In the genomic region with DNA sequence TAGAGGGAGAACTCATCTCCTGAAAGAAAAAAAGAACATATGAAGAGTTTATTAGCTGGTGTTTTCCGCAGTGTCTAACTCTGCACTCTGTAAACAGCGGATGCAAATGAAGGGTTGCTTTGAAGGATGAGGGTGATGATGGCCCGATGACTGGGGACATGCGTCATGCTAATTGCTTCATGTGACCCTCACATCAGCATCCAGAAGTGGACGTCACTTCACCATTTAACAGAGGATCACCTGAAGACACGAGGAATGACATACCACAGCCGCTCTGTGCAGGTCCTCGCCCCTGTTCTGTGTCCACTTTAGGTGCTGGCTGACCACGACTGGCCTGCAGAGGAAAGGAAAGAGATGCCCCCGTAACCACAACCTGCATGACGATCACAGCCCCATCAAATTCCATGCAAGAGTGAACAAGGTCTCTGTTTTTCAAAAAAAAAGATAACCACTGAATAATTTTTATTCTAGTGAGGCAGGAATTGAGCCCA, we compare ENCODE assay signal across 19 cellular contexts.
DNase-seq lines count a peak whose midpoint lies in the region; ATAC-seq, FAIRE-seq and TF ChIP-seq lines count a peak whose summit lies in the region.
"Had no signal": no experiment of that assay in that cellular context is flagged by ENCODE, and none has a peak within 500 bp of the region (broad histone marks: within the 10 kb centered on the region; RNA-seq: fewer than 3 reads in every experiment).

No MANE protein-coding gene starts in this region.

- H4K20me1 ChIP-seq in HepG2 (ENCODE audit: insufficient read depth, low read length) = no peaks in the 10 kb centered on the region

- in situ Hi-C loops in HepG2 (cut with HindIII; ENCODE audit: extremely low pct_ligation_motif_present, low pct_unique_long_range_greater_than_20kb) = no loop called here

- TF ChIP-seq CTCF in HepG2 (CRISPR knock-in tag; IDR thresholded peaks at IDR 0.05) (no peak), right lobe of liver (IDR thresholded peaks at IDR 0.05) (no peak), VCaP (conservative IDR thresholded peaks at IDR 0.05) (no peak)

- H3K4me2 ChIP-seq in HepG2 (ENCODE audit: low read depth, low read length) (0 out of 2 replicates have a peak overlapping the region, but pooled peaks have one; percentile 12), mesendoderm (ENCODE audit: low read length) (no peak overlapping the region)

- H3K27ac ChIP-seq in HepG2 (ENCODE audit: extremely low read length, insufficient read depth, low read length) = no peak overlapping the region
- H3K27ac ChIP-seq in right lobe of liver = no peak overlapping the region
- H3K27ac ChIP-seq in VCaP = peak overlapping the region; percentile 26; the same call in 1 of the 2 replicates
- H3K27ac ChIP-seq in mesendoderm (ENCODE audit: low read depth, low read length) = no peak overlapping the region
- H3K27ac ChIP-seq: 22Rv1, C4-2B, HL-60 had no signal

- H3K4me1 ChIP-seq in HepG2 (ENCODE audit: insufficient read depth, low read length) = peaks cover 14% of the 10 kb centered on the region
- peaks cover 0 to 8% (median 4%) of the 10 kb centered on the region in 4 donors for H3K4me1 ChIP-seq in right lobe of liver
- peaks cover 7% of the 10 kb centered on the region for H3K4me1 ChIP-seq in mesendoderm (ENCODE audit: control insufficient read depth, low read depth, low read length)
- H3K4me1 ChIP-seq: HAP-1 had no signal

- H4K5ac ChIP-seq in mesendoderm (ENCODE audit: low read length) = no peak overlapping the region

- peaks cover 1 to 20% of the 10 kb centered on the region in 2 experiments; a peak in 3 of 5 replicates for H3K27me3 ChIP-seq in HepG2 (ENCODE audit: control insufficient read depth in 1 of 2, insufficient read depth in 2 of 2, low read length in 2 of 2)
- no peaks in the 10 kb centered on the region for H3K27me3 ChIP-seq in right lobe of liver
- H3K27me3 ChIP-seq in mesendoderm (ENCODE audit: insufficient read depth, low read length, poor library complexity) = no peaks in the 10 kb centered on the region

- CTCF ChIA-PET in HepG2 (lab: Yijun Ruan, JAX; ENCODE audit: low intra/inter-chr PET ratio, low total read pairs) = no interaction called here

- no peak overlapping the region for H2BK15ac ChIP-seq in mesendoderm (replicated peaks; ENCODE audit: low read depth)

- H3K79me2 ChIP-seq in HepG2 (ENCODE audit: insufficient read depth, low read length) (no peaks in the 10 kb centered on the region), mesendoderm (ENCODE audit: control insufficient read depth, insufficient read depth, low read length) (no peaks in the 10 kb centered on the region)

- H3K4ac ChIP-seq in mesendoderm (ENCODE audit: low read depth, low read length) = no peak overlapping the region

- WGBS in HepG2 (ENCODE audit: low lambda C conversion rate) = 30% methylated on average over 7 of the region's 11 CpGs
- WGBS in right lobe of liver (ENCODE audit: insufficient coverage, low coverage, low lambda C conversion rate, missing lambda C conversion rate) = 71% methylated on average over 5 of the region's 11 CpGs
- WGBS in mesendoderm (ENCODE audit: extremely low coverage, insufficient coverage, low lambda C conversion rate) = no CpG with 5 or more reads among the region's 11 CpGs

- H3K9me3 ChIP-seq in HepG2 (ENCODE audit: low read length) (no peaks in the 10 kb centered on the region), right lobe of liver (no peaks in the 10 kb centered on the region)
- H3K9me3 ChIP-seq: HAP-1 had no signal

- FAIRE-seq in HepG2 (lab: Jason Lieb, UNC) = no peak
- FAIRE-seq: D721Med, GM19239, H1 had no signal

- H3K9ac ChIP-seq in HepG2 (ENCODE audit: insufficient read depth, low read depth, low read length) = no peak overlapping the region
- H3K9ac ChIP-seq in mesendoderm (ENCODE audit: low read length) = no peak overlapping the region

- POLR2A ChIA-PET in HepG2 (lab: Yijun Ruan, JAX) = no interaction called here

- TF ChIP-seq EP300 in HepG2 (IDR thresholded peaks at IDR 0.05; ENCODE audit: low read depth in 2 of 2, low read length in 2 of 2) (no peak), HepG2 (CRISPR knock-in tag; IDR thresholded peaks at IDR 0.05; ENCODE audit: borderline replicate concordance) (no peak)

- no peak overlapping the region for H2BK5ac ChIP-seq in mesendoderm (ENCODE audit: low read length)

- no peak overlapping the region for H4K8ac ChIP-seq in mesendoderm (ENCODE audit: low read depth, low read length)

- BruUV-seq in HepG2 (replicated peaks; lab: Mats Ljungman, UMichigan) = no TSS peak

- H2AK5ac ChIP-seq in mesendoderm (ENCODE audit: low read length) = no peak overlapping the region

- no peaks in the 10 kb centered on the region for H3K36me3 ChIP-seq in HepG2 (replicated peaks in 1 of 2; ENCODE audit: control insufficient read depth in 1 of 2, insufficient read depth in 2 of 2, low read length in 2 of 2)
- no peaks in the 10 kb centered on the region for H3K36me3 ChIP-seq in right lobe of liver
- no peaks in the 10 kb centered on the region for H3K36me3 ChIP-seq in mesendoderm (ENCODE audit: control insufficient read depth, insufficient read depth, low read length)
- H3K36me3 ChIP-seq: HAP-1 had no signal

- intact Hi-C loops in HepG2 (cut with micrococcal nuclease; ENCODE audit: unreplicated experiment) = no loop called here
- intact Hi-C loops in right lobe of liver (cut with DNase I) = no loop called here

- TF ChIP-seq RAD21 in HepG2 (CRISPR knock-in tag; IDR thresholded peaks at IDR 0.05) = no peak

- no peaks in the 10 kb centered on the region for H3K79me1 ChIP-seq in mesendoderm (ENCODE audit: low read length)

- H2BK120ac ChIP-seq in mesendoderm (ENCODE audit: low read depth, low read length) = no peak overlapping the region

- no peak overlapping the region for H3K56ac ChIP-seq in mesendoderm (ENCODE audit: low read length)

- no peak for ATAC-seq in HepG2
- ATAC-seq in right lobe of liver = no peak
- ATAC-seq in HG02678 (IDR thresholded peaks at IDR 0.05; ENCODE audit: unreplicated experiment) = no peak
- ATAC-seq in HG03342 (IDR thresholded peaks at IDR 0.05; ENCODE audit: unreplicated experiment) = no peak

- DNase-seq in HepG2 (ENCODE audit: low spot score) (no peak), right lobe of liver (no peak), mesendoderm (no peak), A172 (ENCODE audit: low spot score) (no peak)
- DNase-seq: ACHN; CD4-positive, alpha-beta memory T cell; DMS153; GF-D8; KBM-7 had no signal

- H3K23ac ChIP-seq in mesendoderm (ENCODE audit: low read length) = no peak overlapping the region

- H3K4me3 ChIP-seq in HepG2 (replicated peaks in 1 of 3; ENCODE audit: insufficient read depth in 1 of 3, low read depth in 2 of 3, low read length in 3 of 3) = no peak overlapping the region
- no peak overlapping the region for H3K4me3 ChIP-seq in right lobe of liver
- H3K4me3 ChIP-seq in mesendoderm (ENCODE audit: low read length) = no peak overlapping the region
- H3K4me3 ChIP-seq: HAP-1 had no signal

- no peak for TF ChIP-seq POLR2A in HepG2 (IDR thresholded peaks at IDR 0.05; ENCODE audit: insufficient read depth in 1 of 2, low read depth in 2 of 2, low read length in 2 of 2)
- TF ChIP-seq POLR2A in right lobe of liver (IDR thresholded peaks at IDR 0.05) = no peak

- peak overlapping the region; percentile 33 for H3K18ac ChIP-seq in mesendoderm (ENCODE audit: low read length)

- no peak overlapping the region for H2AFZ ChIP-seq in HepG2 (ENCODE audit: low read length)

TF ChIP-seq in HepG2, 621 proteins besides CTCF, POLR2A, EP300 and RAD21:
- TF ChIP-seq ZSCAN29 (CRISPR knock-in tag; conservative IDR thresholded peaks at IDR 0.05) = no peak
- peak; percentile 91 for TF ChIP-seq ZNF7 (CRISPR knock-in tag; IDR thresholded peaks at IDR 0.05)
